Comparison of ENCODE assay signal across 10 cellular contexts in genomic region chr7:27152816-27153486, GRCh38. TPM values are rescaled to one million over a fixed set of nuclear protein-coding genes. Genes with fewer than 3 reads are reported as not detected.
A peak's percentile ranks its signal among the peaks of the same experiment; 100 is the strongest.
DNase-seq lines count a peak whose midpoint lies in the region; ATAC-seq, FAIRE-seq and TF ChIP-seq lines count a peak whose summit lies in the region.
"Had no signal": no experiment of that assay in that cellular context is flagged by ENCODE, and none has a peak within 500 bp of the region (broad histone marks: within the 10 kb centered on the region; RNA-seq: fewer than 3 reads in every experiment).

No MANE protein-coding gene starts in this region.

- peak overlapping the region; percentile 78 for H3K4me3 ChIP-seq in PC-3 (ENCODE audit: low read length)
- peak overlapping the region; percentile 42 to 65 for H3K4me3 ChIP-seq in foreskin fibroblast (ENCODE audit: low read depth in 1 of 2, low read length in 2 of 2)
- peak overlapping the region; percentile 90 for H3K4me3 ChIP-seq in rectal smooth muscle tissue (ENCODE audit: low read length)

- peak overlapping the region; percentile 84 for H3K27ac ChIP-seq in PC-3 (ENCODE audit: low read length)
- H3K27ac ChIP-seq in rectal smooth muscle tissue (ENCODE audit: low read depth, low read length) = peak overlapping the region; percentile 96

- peak overlapping the region; percentile 74 for H2AFZ ChIP-seq in PC-3 (ENCODE audit: low read length)

- intact Hi-C loops in PC-3 (cut with micrococcal nuclease) (loop anchor here (1.0 kb wide), 1 partner anchor 54 kb away; no protein-coding TSS in a partner anchor), left colon (cut with DNase I, micrococcal nuclease) (no loop called here)

- H3K36me3 ChIP-seq in PC-3 (ENCODE audit: low read depth, low read length) = no peaks in the 10 kb centered on the region
- H3K36me3 ChIP-seq in rectal smooth muscle tissue (ENCODE audit: control insufficient read depth, insufficient read depth, low read length) = no peaks in the 10 kb centered on the region

- no peaks in the 10 kb centered on the region for H3K9me2 ChIP-seq in PC-3 (replicated peaks; ENCODE audit: low read length)

- H3K4me1 ChIP-seq in PC-3 (ENCODE audit: insufficient read depth, low read length) (peaks cover 28% of the 10 kb centered on the region), rectal smooth muscle tissue (ENCODE audit: control insufficient read depth, insufficient read depth, low read length) (peaks cover 16% of the 10 kb centered on the region)

- ATAC-seq in PC-3 = no peak
- no peak for ATAC-seq in left colon

- H4K20me1 ChIP-seq in PC-3 (ENCODE audit: low read length) = no peaks in the 10 kb centered on the region

- POLR2A ChIA-PET in PC-3 (lab: Charles Lee; ENCODE audit: unreplicated experiment) = interaction anchor here (0.6 kb wide), 2 partner anchors 36 to 603 kb away, joined by 3 read pairs; no protein-coding TSS in a partner anchor

- H3K9ac ChIP-seq in PC-3 (ENCODE audit: low read length) (peak overlapping the region; percentile 73), rectal smooth muscle tissue (ENCODE audit: low read length) (no peak overlapping the region)

- H3K4me2 ChIP-seq in PC-3 (ENCODE audit: low read length) = peak overlapping the region; percentile 92

- no TSS peak for BruUV-seq in PC-3 (replicated peaks; lab: Mats Ljungman, UMichigan)

- H3K9me3 ChIP-seq in PC-3 (ENCODE audit: low read length) = no peaks in the 10 kb centered on the region

- H3K79me2 ChIP-seq in PC-3 (ENCODE audit: low read length) = peaks cover 53% of the 10 kb centered on the region

- FAIRE-seq in frontal cortex (lab: Jason Lieb, UNC) = no peak
- FAIRE-seq: D721Med had no signal

- CTCF ChIA-PET in PC-3 (lab: Charles Lee) = interaction anchor here (1.6 kb wide), 1 partner anchor 8 kb away, joined by 12 read pairs; no protein-coding TSS in a partner anchor

- H3F3A ChIP-seq in PC-3 (ENCODE audit: low read length, unreplicated experiment) = no peaks in the 10 kb centered on the region

- DNase-seq in D341Med (ENCODE audit: low spot score) = peak; percentile 31
- no peak for DNase-seq in PC-3
- DNase-seq in foreskin fibroblast = no peak
- DNase-seq in left colon = no peak
- DNase-seq in frontal cortex (ENCODE audit: low spot score in 2 of 2) = no peak
- no peak for DNase-seq in iPS-NIHi11 (ENCODE audit: low spot score)
- no peak for DNase-seq in GM03348 (ENCODE audit: low spot score)
- DNase-seq: NCI-H524 treated with DMSO at 0.1 percent for 48 hours had no signal

- TF ChIP-seq CTCF in PC-3 (conservative IDR thresholded peaks at IDR 0.05; ENCODE audit: low read depth, low read length) = no peak
- no peak for TF ChIP-seq CTCF in foreskin fibroblast (IDR thresholded peaks at IDR 0.05; ENCODE audit: low read depth, low read length)

- H3K27me3 ChIP-seq in PC-3 (ENCODE audit: low read length) (no peaks in the 10 kb centered on the region), rectal smooth muscle tissue (ENCODE audit: control insufficient read depth, insufficient read depth, low read length) (peaks cover 7% of the 10 kb centered on the region)

RNA-seq across cellular contexts. Expression of gene HOXA3, which starts 0.6 kb away (rescaled TPM):
- 4.5 and 13.8 TPM in 2 replicates for total RNA-seq in PC-3 (2014; rRNA removed)
- 10 to 100 TPM; 16.4 to 23.2 TPM for total RNA-seq in left colon
- not detected for total RNA-seq in frontal cortex

RNA-seq across cellular contexts. Expression of gene HOXA7, which starts 3.5 kb away (rescaled TPM):
- total RNA-seq in PC-3 (2014; rRNA removed) (2.6 and 2.8 TPM in 2 replicates), left colon (10 to 100 TPM; 30.2 to 38.9 TPM), frontal cortex (not detected)

RNA-seq across cellular contexts. Expression of gene HOXA6, which starts 5.4 kb away (rescaled TPM):
- total RNA-seq in PC-3 (2014; rRNA removed) = 6.9 and 8.3 TPM in 2 replicates
- 10 to 100 TPM; 20.0 to 21.2 TPM for total RNA-seq in left colon
- not detected for total RNA-seq in frontal cortex

RNA-seq across cellular contexts. Expression of gene HOXA5, which starts 9.5 kb away (rescaled TPM):
- total RNA-seq in PC-3 (2014; rRNA removed) (7.0 and 7.5 TPM in 2 replicates), left colon (10 to 100 TPM; 13.0 to 16.2 TPM), frontal cortex (not detected)

RNA-seq across cellular contexts. Expression of gene HOXA9, which starts 12.4 kb away (rescaled TPM):
- total RNA-seq in PC-3 (2014; rRNA removed) (69.0 and 85.3 TPM in 2 replicates), left colon (10 to 100 TPM; 18.0 to 28.6 TPM), frontal cortex (not detected)
